In genomic region chr16:3112881-3113574, GRCh38 we compare ENCODE assay signal across 9 cellular contexts. TPM values are rescaled to one million over a fixed set of nuclear protein-coding genes. Genes with fewer than 3 reads are reported as not detected.
DNase-seq lines count a peak whose midpoint lies in the region; ATAC-seq and TF ChIP-seq lines count a peak whose summit lies in the region.
"Had no signal": no experiment of that assay in that cellular context is flagged by ENCODE, and none has a peak within 500 bp of the region (broad histone marks: within the 10 kb centered on the region; RNA-seq: fewer than 3 reads in every experiment).

No MANE protein-coding gene starts in this region.

- TF ChIP-seq CTCF in OCI-LY7 (conservative IDR thresholded peaks at IDR 0.05; ENCODE audit: low read length) (no peak), endothelial cell (IDR thresholded peaks at IDR 0.05; ENCODE audit: unreplicated experiment) (no peak), upper lobe of right lung (IDR thresholded peaks at IDR 0.05) (no peak)

- peak overlapping the region; percentile 48; the same call in 1 of the 2 replicates for H3K4me2 ChIP-seq in OCI-LY7 (ENCODE audit: low read length)
- H3K4me2 ChIP-seq: KMS-11 had no signal

- BruUV-seq in OCI-LY7 (replicated peaks; lab: Mats Ljungman, UMichigan), result no TSS peak

- no peaks in the 10 kb centered on the region for H3K79me2 ChIP-seq in OCI-LY7 (ENCODE audit: insufficient read depth, low read depth, low read length)

- H3K4me3 Mint-ChIP-seq in endothelial cell (ENCODE audit: unreplicated experiment), result peak overlapping the region; percentile 92
- H3K4me3 Mint-ChIP-seq: activated CD4-positive, alpha-beta T cell treated with anti-CD3 and anti-CD28 coated beads for 36 hours had no signal

- no peak for ATAC-seq in upper lobe of right lung
- no peak for ATAC-seq in GM18861 (IDR thresholded peaks at IDR 0.05; ENCODE audit: unreplicated experiment)
- no peak for ATAC-seq in HG03159 (IDR thresholded peaks at IDR 0.05; ENCODE audit: unreplicated experiment)

- H3K4me1 ChIP-seq in OCI-LY7 (ENCODE audit: insufficient read depth, low read length, poor library complexity, severe bottlenecking), result no peaks in the 10 kb centered on the region
- H3K4me1 ChIP-seq in mesodermal cell (ENCODE audit: control insufficient read depth, insufficient read depth, low read length, poor library complexity, severe bottlenecking), result peaks cover 13% of the 10 kb centered on the region
- H3K4me1 ChIP-seq in upper lobe of right lung, result peaks cover 21% of the 10 kb centered on the region

- WGBS in mesodermal cell (ENCODE audit: insufficient coverage in 2 of 2), 2 experiments, result 41 to 47% methylated on average over 18 of the region's 19 CpGs

- peaks cover 9% of the 10 kb centered on the region for H3K27me3 Mint-ChIP-seq in endothelial cell (ENCODE audit: unreplicated experiment)

- DNase-seq in OCI-LY7 (ENCODE audit: low spot score) (no peak), endothelial cell (ENCODE audit: low spot score) (no peak), upper lobe of right lung (no peak), DMS53 treated with DMSO at 0.1 percent for 48 hours (lab: John Stamatoyannopoulos, UW; ENCODE audit: unreplicated experiment) (no peak)
- DNase-seq: activated CD4-positive, alpha-beta T cell treated with anti-CD3 and anti-CD28 coated beads for 36 hours had no signal

- H3K36me3 ChIP-seq in OCI-LY7 (ENCODE audit: insufficient read depth, low read length) (no peaks in the 10 kb centered on the region), mesodermal cell (ENCODE audit: control insufficient read depth, insufficient read depth, low read length) (peaks cover 31% of the 10 kb centered on the region), upper lobe of right lung (peaks cover 12% of the 10 kb centered on the region)

- peak overlapping the region; percentile 1; the same call in 1 of the 2 replicates for H2AFZ ChIP-seq in OCI-LY7 (ENCODE audit: low read length)

- no peaks in the 10 kb centered on the region for H3K27me3 ChIP-seq in upper lobe of right lung

- peaks cover 24% of the 10 kb centered on the region for H3K4me1 Mint-ChIP-seq in endothelial cell (ENCODE audit: unreplicated experiment)
- H3K4me1 Mint-ChIP-seq: activated CD4-positive, alpha-beta T cell treated with anti-CD3 and anti-CD28 coated beads for 36 hours had no signal

- H3K27ac ChIP-seq in OCI-LY7 (ENCODE audit: low read depth, low read length, poor library complexity, severe bottlenecking), result no peak overlapping the region
- H3K27ac ChIP-seq in mesodermal cell (ENCODE audit: low read depth, low read length, severe bottlenecking), result no peak overlapping the region
- H3K27ac ChIP-seq in upper lobe of right lung, result peak overlapping the region; percentile 9
- H3K27ac ChIP-seq: KMS-11 had no signal

- H3K9me3 Mint-ChIP-seq in endothelial cell (ENCODE audit: unreplicated experiment), result no peaks in the 10 kb centered on the region

- intact Hi-C loops in OCI-LY7 (cut with micrococcal nuclease; ENCODE audit: unreplicated experiment), result no loop called here
- intact Hi-C loops in upper lobe of right lung (cut with DNase I), result no loop called here

- H3K27ac Mint-ChIP-seq in endothelial cell (ENCODE audit: unreplicated experiment), result peak overlapping the region; percentile 20
- H3K27ac Mint-ChIP-seq: activated CD4-positive, alpha-beta T cell treated with anti-CD3 and anti-CD28 coated beads for 36 hours had no signal

- CTCF ChIA-PET in OCI-LY7 (lab: Charles Lee; ENCODE audit: unreplicated experiment), result no interaction called here

- peak overlapping the region; percentile 59 for H3K4me3 ChIP-seq in OCI-LY7 (ENCODE audit: low read depth, low read length, poor library complexity, severe bottlenecking)
- peak overlapping the region; percentile 95 for H3K4me3 ChIP-seq in mesodermal cell (ENCODE audit: extremely low read depth, insufficient read depth, low read length, poor library complexity, severe bottlenecking)
- H3K4me3 ChIP-seq in upper lobe of right lung, result peak overlapping the region; percentile 70

- peaks cover 11% of the 10 kb centered on the region for H3K36me3 Mint-ChIP-seq in endothelial cell (ENCODE audit: low read depth, unreplicated experiment)

- POLR2A ChIA-PET in OCI-LY7 (lab: Charles Lee), result no interaction called here

- H3K9me3 ChIP-seq in OCI-LY7 (ENCODE audit: low read length), result no peaks in the 10 kb centered on the region
- no peaks in the 10 kb centered on the region for H3K9me3 ChIP-seq in mesodermal cell (ENCODE audit: control insufficient read depth, low read length)
- no peaks in the 10 kb centered on the region for H3K9me3 ChIP-seq in upper lobe of right lung

- no peaks in the 10 kb centered on the region for H3K9me2 ChIP-seq in OCI-LY7 (ENCODE audit: insufficient read depth, low read length)

- no peaks in the 10 kb centered on the region for H4K20me1 ChIP-seq in OCI-LY7 (ENCODE audit: insufficient read depth, low read length)

RNA-seq across cellular contexts. Expression of gene ZNF205, which starts 0.6 kb away (rescaled TPM):
- 0.67 and 1.2 TPM in 2 replicates for total RNA-seq in OCI-LY7 (2014; rRNA removed; shearing (Covaris generic))
- total RNA-seq in OCI-LY7 (2022) (0.30 TPM in 1 of 2 replicates, not detected in the other), endothelial cell (ENCODE audit: unreplicated experiment) (22.8 TPM), upper lobe of right lung (11.7 TPM)
- 15.9 TPM for polyA plus RNA-seq in mesodermal cell (2013, experiment 1 of 2)
- polyA plus RNA-seq in mesodermal cell (2013, experiment 2 of 2), result 14.3 TPM

RNA-seq across cellular contexts. Expression of gene ZSCAN10, which starts 13.9 kb away (rescaled TPM):
- total RNA-seq in OCI-LY7 (2014; rRNA removed; shearing (Covaris generic)), result 0.09 TPM in 1 of 2 replicates, not detected in the other
- total RNA-seq in OCI-LY7 (2022) (0.49 and 0.72 TPM in 2 replicates), endothelial cell (ENCODE audit: unreplicated experiment) (50.7 TPM), upper lobe of right lung (not detected)
- 1.2 TPM for polyA plus RNA-seq in mesodermal cell (2013, experiment 1 of 2)
- polyA plus RNA-seq in mesodermal cell (2013, experiment 2 of 2), result 0.66 TPM

RNA-seq across cellular contexts. Expression of gene ZNF213, which starts 21.8 kb away (rescaled TPM):
- 3.4 and 4.8 TPM in 2 replicates for total RNA-seq in OCI-LY7 (2014; rRNA removed; shearing (Covaris generic))
- 8.5 and 9.1 TPM in 2 replicates for total RNA-seq in OCI-LY7 (2022)
- 10.1 TPM for total RNA-seq in endothelial cell (ENCODE audit: unreplicated experiment)
- 10.0 TPM for polyA plus RNA-seq in mesodermal cell (2013, experiment 1 of 2)
- polyA plus RNA-seq in mesodermal cell (2013, experiment 2 of 2), result 8.3 TPM
- 9.1 TPM for total RNA-seq in upper lobe of right lung

RNA-seq across cellular contexts. Expression of gene IL32, which starts 47.6 kb away (rescaled TPM):
- not detected in 2 replicates for total RNA-seq in OCI-LY7 (2014; rRNA removed; shearing (Covaris generic))
- total RNA-seq in OCI-LY7 (2022) (not detected in 2 replicates), endothelial cell (ENCODE audit: unreplicated experiment) (1.7 TPM), upper lobe of right lung (91.5 TPM)
- 7.1 TPM for polyA plus RNA-seq in mesodermal cell (2013, experiment 1 of 2)
- 5.0 TPM for polyA plus RNA-seq in mesodermal cell (2013, experiment 2 of 2)

Comparison
In these comparisons a context has a peak if more than half of its experiments do, and no peak if none do; other contexts are left out.
1. RNA of gene ZSCAN10, which starts 13.9 kb away (total RNA-seq): 50.7 TPM in endothelial cell (single experiment); 0.09 to 0.72 TPM in OCI-LY7 and not detected in upper lobe of right lung (single experiment); every median in the first group is over 10 times any median in the second.
2. Peak in every context shown above with its lines, with median percentiles within 50 percentile points of each other: H3K4me3 ChIP-seq.